7 cellular contexts compared by ENCODE assay signal in the genomic region with DNA sequence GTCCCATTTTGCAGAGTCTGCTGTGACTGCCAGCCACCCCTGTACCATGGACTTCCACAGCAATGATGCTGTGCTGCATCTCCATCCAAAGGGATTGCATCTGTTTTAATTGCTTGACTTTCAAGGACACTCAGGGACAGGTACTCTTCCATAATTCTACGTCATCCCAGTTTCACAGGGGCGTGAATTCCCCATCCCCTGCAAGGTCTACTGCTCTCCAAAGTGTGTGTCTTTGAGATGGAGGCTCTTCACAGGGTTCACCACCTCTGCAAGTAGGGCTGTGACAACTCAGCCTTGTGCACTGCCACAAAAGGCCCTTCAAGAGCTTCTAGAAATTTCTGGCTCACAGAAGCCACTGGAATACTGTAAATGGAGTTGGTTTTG.
DNase-seq lines count a peak whose midpoint lies in the region; ATAC-seq and TF ChIP-seq lines count a peak whose summit lies in the region.
"Not testable (repeated sequence)": the region's sequence is repeated elsewhere in the genome, so short reads cannot be mapped to it uniquely, and the experiment has no call there.

No MANE protein-coding gene starts in this region.

- intact Hi-C loops in IMR-90 (cut with micrococcal nuclease); MCF 10A (cut with micrococcal nuclease): not testable (repeated sequence)

- H2AFZ ChIP-seq in IMR-90 (replicated peaks; ENCODE audit: low read length, poor library complexity) = not testable (repeated sequence)

- H3K4me3 Mint-ChIP-seq in T-helper 1 cell treated with Interleukin-12 subunit alpha and Interleukin-12 subunit beta and Interleukin-4 antibody, amounts not matched to agents 30 μg/mL and 1 μg/mL, for 36 hours = peak overlapping the region; percentile 48
- peak overlapping the region; percentile 32 for H3K4me3 Mint-ChIP-seq in activated CD8-positive, alpha-beta memory T cell treated with anti-CD3 and anti-CD28 coated beads, Interleukin-2, amount 10 ng/mL, durations not matched to agents 7 days and 5 days
- peak overlapping the region; percentile 38 for H3K4me3 Mint-ChIP-seq in activated naive CD4-positive, alpha-beta T cell treated with anti-CD3 and anti-CD28 coated beads, Interleukin-2, amount 10 ng/mL, durations not matched to agents 7 days and 5 days
- not testable (repeated sequence) for H3K4me3 Mint-ChIP-seq in MCF 10A (ENCODE audit: unreplicated experiment)
- H3K4me3 Mint-ChIP-seq in natural killer cell treated with Interleukin-12 subunit alpha and Interleukin-12 subunit beta and Interleukin-15 and Interleukin-18, amount 100 ng/mL, for 72 hours = peak overlapping the region; percentile 56
- H3K4me3 Mint-ChIP-seq in stimulated activated naive CD8-positive, alpha-beta T cell treated with anti-CD3 and anti-CD28 coated beads, Interleukin-15, amount 100 ng/mL, for 72 hours = peak overlapping the region; percentile 29 to 35

- dilution Hi-C loops in IMR-90 (cut with HindIII; ENCODE audit: low sequenced_read_pairs, unreplicated experiment) = not testable (repeated sequence)

- H3K27ac ChIP-seq in IMR-90 (ENCODE audit: insufficient read depth, low read length) = peak overlapping the region; percentile 97

- H2AK9ac ChIP-seq in IMR-90 (replicated peaks; ENCODE audit: low read depth, low read length, poor library complexity) = not testable (repeated sequence)

- not testable (repeated sequence) for ATAC-seq in IMR-90 (ENCODE audit: low read depth); activated CD8-positive, alpha-beta memory T cell treated with anti-CD3 and anti-CD28 coated beads, Interleukin-2, amount 10 ng/mL, durations not matched to agents 7 days and 5 days; natural killer cell treated with Interleukin-12 subunit alpha and Interleukin-12 subunit beta and Interleukin-15 and Interleukin-18, amount 100 ng/mL, for 72 hours; stimulated activated naive CD8-positive, alpha-beta T cell treated with anti-CD3 and anti-CD28 coated beads, Interleukin-15, amount 100 ng/mL, for 72 hours

- not testable (repeated sequence) for TF ChIP-seq RAD21 in IMR-90 (IDR thresholded peaks at IDR 0.05; ENCODE audit: low read length)

- peak overlapping the region; percentile 70; the same call in 1 of the 2 replicates for H3K9ac ChIP-seq in IMR-90 (ENCODE audit: low read depth, low read length)

- H3K4me1 ChIP-seq in IMR-90 (ENCODE audit: control insufficient read depth, insufficient read depth, low read length) = not testable (repeated sequence)

- POLR2A ChIA-PET in IMR-90 (lab: Charles Lee; ENCODE audit: unreplicated experiment); MCF 10A (lab: Yijun Ruan, JAX): not testable (repeated sequence)

- H3K4ac ChIP-seq in IMR-90 (ENCODE audit: low read depth, low read length) = peak overlapping the region; percentile 91

- not testable (repeated sequence) for TF ChIP-seq POLR2A in IMR-90 (IDR thresholded peaks at IDR 0.05; ENCODE audit: low read depth, low read length)

- peak overlapping the region; percentile 80; the same call in 1 of the 2 replicates for H3K56ac ChIP-seq in IMR-90 (ENCODE audit: extremely low read depth, insufficient read depth, low read length)

- H3K36me3 Mint-ChIP-seq in T-helper 1 cell treated with Interleukin-12 subunit alpha and Interleukin-12 subunit beta and Interleukin-4 antibody, amounts not matched to agents 30 μg/mL and 1 μg/mL, for 36 hours (ENCODE audit: low read depth); activated CD8-positive, alpha-beta memory T cell treated with anti-CD3 and anti-CD28 coated beads, Interleukin-2, amount 10 ng/mL, durations not matched to agents 7 days and 5 days; activated naive CD4-positive, alpha-beta T cell treated with anti-CD3 and anti-CD28 coated beads, Interleukin-2, amount 10 ng/mL, durations not matched to agents 7 days and 5 days; MCF 10A (ENCODE audit: insufficient read depth, unreplicated experiment); natural killer cell treated with Interleukin-12 subunit alpha and Interleukin-12 subunit beta and Interleukin-15 and Interleukin-18, amount 100 ng/mL, for 72 hours: not testable (repeated sequence)

- H4K20me1 ChIP-seq in IMR-90 (ENCODE audit: insufficient read depth, low read length) = not testable (repeated sequence)

- DNase-seq in IMR-90; activated CD8-positive, alpha-beta memory T cell treated with anti-CD3 and anti-CD28 coated beads, Interleukin-2, amount 10 ng/mL, durations not matched to agents 7 days and 5 days; activated naive CD4-positive, alpha-beta T cell treated with anti-CD3 and anti-CD28 coated beads, Interleukin-2, amount 10 ng/mL, durations not matched to agents 7 days and 5 days; MCF 10A (ENCODE audit: unreplicated experiment); natural killer cell treated with Interleukin-12 subunit alpha and Interleukin-12 subunit beta and Interleukin-15 and Interleukin-18, amount 100 ng/mL, for 72 hours (ENCODE audit: low spot score); stimulated activated naive CD8-positive, alpha-beta T cell treated with anti-CD3 and anti-CD28 coated beads, Interleukin-15, amount 100 ng/mL, for 72 hours: not testable (repeated sequence)

- not testable (repeated sequence) for H3K9me1 ChIP-seq in IMR-90 (ENCODE audit: insufficient read depth, low read length)

- H2BK20ac ChIP-seq in IMR-90 (ENCODE audit: low read depth, low read length) = peak overlapping the region; percentile 97

- not testable (repeated sequence) for H3K36me3 ChIP-seq in IMR-90 (ENCODE audit: control insufficient read depth, insufficient read depth, low read length)

- H2BK15ac ChIP-seq in IMR-90 (ENCODE audit: low read depth, low read length) = peak overlapping the region; percentile 74; the same call in 1 of the 3 replicates

- H3K9me3 ChIP-seq in IMR-90 (ENCODE audit: control insufficient read depth, insufficient read depth, low read length) = not testable (repeated sequence)

- peak overlapping the region; percentile 66 for H3K4me2 ChIP-seq in IMR-90 (ENCODE audit: low read depth, low read length)

- peak overlapping the region; percentile 82; the same call in 1 of the 2 replicates for H2AK5ac ChIP-seq in IMR-90 (ENCODE audit: low read depth, low read length)

- CTCF ChIA-PET in IMR-90 (lab: Yijun Ruan, JAX); activated CD8-positive, alpha-beta memory T cell treated with anti-CD3 and anti-CD28 coated beads, Interleukin-2, amount 10 ng/mL, durations not matched to agents 7 days and 5 days (lab: Charles Lee); activated naive CD4-positive, alpha-beta T cell treated with anti-CD3 and anti-CD28 coated beads, Interleukin-2, amount 10 ng/mL, durations not matched to agents 7 days and 5 days (lab: Charles Lee); MCF 10A (lab: Yijun Ruan, JAX): not testable (repeated sequence)

- not testable (repeated sequence) for BruUV-seq in IMR-90 (replicated peaks; lab: Mats Ljungman, UMichigan); MCF 10A (replicated peaks; lab: Mats Ljungman, UMichigan)

- H3K9me3 Mint-ChIP-seq in T-helper 1 cell treated with Interleukin-12 subunit alpha and Interleukin-12 subunit beta and Interleukin-4 antibody, amounts not matched to agents 30 μg/mL and 1 μg/mL, for 36 hours; activated CD8-positive, alpha-beta memory T cell treated with anti-CD3 and anti-CD28 coated beads, Interleukin-2, amount 10 ng/mL, durations not matched to agents 7 days and 5 days (ENCODE audit: low read depth); activated naive CD4-positive, alpha-beta T cell treated with anti-CD3 and anti-CD28 coated beads, Interleukin-2, amount 10 ng/mL, durations not matched to agents 7 days and 5 days; MCF 10A (ENCODE audit: unreplicated experiment); natural killer cell treated with Interleukin-12 subunit alpha and Interleukin-12 subunit beta and Interleukin-15 and Interleukin-18, amount 100 ng/mL, for 72 hours; stimulated activated naive CD8-positive, alpha-beta T cell treated with anti-CD3 and anti-CD28 coated beads, Interleukin-15, amount 100 ng/mL, for 72 hours: not testable (repeated sequence)

- not testable (repeated sequence) for H3K79me1 ChIP-seq in IMR-90 (ENCODE audit: low read depth in 1 of 2, low read length in 2 of 2)

- in situ Hi-C loops in IMR-90 (cut with MboI; ENCODE audit: low sequenced_read_pairs) = not testable (repeated sequence)

- H4K8ac ChIP-seq in IMR-90 (ENCODE audit: low read depth in 2 of 2, low read length in 2 of 2) = peak overlapping the region; percentile 86 to 90; a peak in 3 of 4 replicates

- H3K27ac Mint-ChIP-seq in T-helper 1 cell treated with Interleukin-12 subunit alpha and Interleukin-12 subunit beta and Interleukin-4 antibody, amounts not matched to agents 30 μg/mL and 1 μg/mL, for 36 hours = peak overlapping the region; percentile 94
- H3K27ac Mint-ChIP-seq in activated CD8-positive, alpha-beta memory T cell treated with anti-CD3 and anti-CD28 coated beads, Interleukin-2, amount 10 ng/mL, durations not matched to agents 7 days and 5 days = peak overlapping the region; percentile 96
- H3K27ac Mint-ChIP-seq in activated naive CD4-positive, alpha-beta T cell treated with anti-CD3 and anti-CD28 coated beads, Interleukin-2, amount 10 ng/mL, durations not matched to agents 7 days and 5 days = peak overlapping the region; percentile 99
- H3K27ac Mint-ChIP-seq in MCF 10A (ENCODE audit: low read depth, unreplicated experiment) = peak overlapping the region; percentile 64
- H3K27ac Mint-ChIP-seq in natural killer cell treated with Interleukin-12 subunit alpha and Interleukin-12 subunit beta and Interleukin-15 and Interleukin-18, amount 100 ng/mL, for 72 hours = peak overlapping the region in 1 of 2 donors; percentile 60
- H3K27ac Mint-ChIP-seq in stimulated activated naive CD8-positive, alpha-beta T cell treated with anti-CD3 and anti-CD28 coated beads, Interleukin-15, amount 100 ng/mL, for 72 hours = peak overlapping the region in 1 of 2 donors; percentile 19

- H4K5ac ChIP-seq in IMR-90 (ENCODE audit: low read depth, low read length) = peak overlapping the region; percentile 96; the same call in 1 of the 2 replicates

- peak overlapping the region; percentile 88 for H4K91ac ChIP-seq in IMR-90 (ENCODE audit: insufficient read depth, low read depth, low read length)

- H3K27me3 Mint-ChIP-seq in T-helper 1 cell treated with Interleukin-12 subunit alpha and Interleukin-12 subunit beta and Interleukin-4 antibody, amounts not matched to agents 30 μg/mL and 1 μg/mL, for 36 hours (ENCODE audit: low read depth); activated CD8-positive, alpha-beta memory T cell treated with anti-CD3 and anti-CD28 coated beads, Interleukin-2, amount 10 ng/mL, durations not matched to agents 7 days and 5 days; activated naive CD4-positive, alpha-beta T cell treated with anti-CD3 and anti-CD28 coated beads, Interleukin-2, amount 10 ng/mL, durations not matched to agents 7 days and 5 days; MCF 10A (ENCODE audit: insufficient read depth, unreplicated experiment); natural killer cell treated with Interleukin-12 subunit alpha and Interleukin-12 subunit beta and Interleukin-15 and Interleukin-18, amount 100 ng/mL, for 72 hours; stimulated activated naive CD8-positive, alpha-beta T cell treated with anti-CD3 and anti-CD28 coated beads, Interleukin-15, amount 100 ng/mL, for 72 hours: not testable (repeated sequence)

- peak overlapping the region; percentile 90 for H3K18ac ChIP-seq in IMR-90 (ENCODE audit: low read depth, low read length)

- no CpG with 5 or more reads among the region's 2 CpGs for WGBS in IMR-90 (ENCODE audit: extremely low coverage in 2 of 2, insufficient read length in 1 of 2), 2 experiments

- H3K23ac ChIP-seq in IMR-90 (ENCODE audit: low read depth, low read length) = not testable (repeated sequence)

- peaks cover 32% of the 10 kb centered on the region for H3K4me1 Mint-ChIP-seq in T-helper 1 cell treated with Interleukin-12 subunit alpha and Interleukin-12 subunit beta and Interleukin-4 antibody, amounts not matched to agents 30 μg/mL and 1 μg/mL, for 36 hours (ENCODE audit: low read depth)
- peaks cover 50% of the 10 kb centered on the region for H3K4me1 Mint-ChIP-seq in activated CD8-positive, alpha-beta memory T cell treated with anti-CD3 and anti-CD28 coated beads, Interleukin-2, amount 10 ng/mL, durations not matched to agents 7 days and 5 days
- peaks cover 47% of the 10 kb centered on the region for H3K4me1 Mint-ChIP-seq in activated naive CD4-positive, alpha-beta T cell treated with anti-CD3 and anti-CD28 coated beads, Interleukin-2, amount 10 ng/mL, durations not matched to agents 7 days and 5 days
- H3K4me1 Mint-ChIP-seq in MCF 10A (ENCODE audit: insufficient read depth, unreplicated experiment) = not testable (repeated sequence)
- peaks cover 8 to 11% of the 10 kb centered on the region in 2 donors for H3K4me1 Mint-ChIP-seq in natural killer cell treated with Interleukin-12 subunit alpha and Interleukin-12 subunit beta and Interleukin-15 and Interleukin-18, amount 100 ng/mL, for 72 hours (ENCODE audit: low read depth in 2 of 2)
- H3K4me1 Mint-ChIP-seq in stimulated activated naive CD8-positive, alpha-beta T cell treated with anti-CD3 and anti-CD28 coated beads, Interleukin-15, amount 100 ng/mL, for 72 hours = peaks cover 24% of the 10 kb centered on the region

- TF ChIP-seq CTCF in IMR-90 (conservative IDR thresholded peaks at IDR 0.05; ENCODE audit: low read depth, low read length); MCF 10A (IDR thresholded peaks at IDR 0.05; ENCODE audit: unreplicated experiment): not testable (repeated sequence)

- H2BK120ac ChIP-seq in IMR-90 (ENCODE audit: low read depth, low read length) = peak overlapping the region; percentile 95

- not testable (repeated sequence) for H3K4me3 ChIP-seq in IMR-90 (ENCODE audit: insufficient read depth, low read depth, low read length)

- H2BK5ac ChIP-seq in IMR-90 (ENCODE audit: low read depth, low read length, poor library complexity, severe bottlenecking) = peak overlapping the region; percentile 93

- not testable (repeated sequence) for H3K27me3 ChIP-seq in IMR-90 (ENCODE audit: control insufficient read depth, insufficient read depth, low read length)

- 0 out of 2 replicates have a peak overlapping the region, but pooled peaks have one; percentile 14 for H3K14ac ChIP-seq in IMR-90 (replicated peaks; ENCODE audit: low read depth, low read length)
